ENCODE assay signal across 8 cellular contexts in genomic region chr3:187669675-187670504, GRCh38. TPM values are rescaled to one million over a fixed set of nuclear protein-coding genes. Genes with fewer than 3 reads are reported as not detected.
A peak's percentile ranks its signal among the peaks of the same experiment; 100 is the strongest.
DNase-seq lines count a peak whose midpoint lies in the region; ATAC-seq lines count a peak whose summit lies in the region.
"Had no signal": no experiment of that assay in that cellular context is flagged by ENCODE, and none has a peak within 500 bp of the region (broad histone marks: within the 10 kb centered on the region; RNA-seq: fewer than 3 reads in every experiment).

SST (minus strand) TSS chr3:187670394; CDS start chr3:187670291, 103 bp downstream.

- no peaks in the 10 kb centered on the region for H3K36me3 Mint-ChIP-seq in T-helper 2 cell treated with Interferon-gamma antibody and Interleukin-4, amounts not matched to agents 5 μg/mL and 100 μg/mL, for 36 hours (ENCODE audit: low read depth)
- H3K36me3 Mint-ChIP-seq: IgD-negative memory B cell had no signal

- H3K4me3 Mint-ChIP-seq in T-helper 2 cell treated with Interferon-gamma antibody and Interleukin-4, amounts not matched to agents 5 μg/mL and 100 μg/mL, for 36 hours = no peak within 1 kb of the TSS

- no peak within 1 kb of the TSS for H3K27ac Mint-ChIP-seq in T-helper 2 cell treated with Interferon-gamma antibody and Interleukin-4, amounts not matched to agents 5 μg/mL and 100 μg/mL, for 36 hours
- H3K27ac Mint-ChIP-seq: IgD-negative memory B cell had no signal

- intact Hi-C loops in head of caudate nucleus (cut with DNase I) = no loop called here

- H3K27me3 Mint-ChIP-seq in T-helper 2 cell treated with Interferon-gamma antibody and Interleukin-4, amounts not matched to agents 5 μg/mL and 100 μg/mL, for 36 hours (ENCODE audit: low read depth) = peaks cover 53% of the 10 kb centered on the region

- DNase-seq in HT-29 (ENCODE audit: low spot score) (peak; percentile 8), head of caudate nucleus (peak in 28 of 42 donors; percentile 5 to 73 (median 27)), NCI-H146 (lab: John Stamatoyannopoulos, UW) (no peak), NCI-H1092 treated with DMSO at 0.1 percent for 48 hours (lab: John Stamatoyannopoulos, UW) (no peak)
- DNase-seq in T-helper 2 cell treated with Interferon-gamma antibody and Interleukin-4, amounts not matched to agents 5 μg/mL and 100 μg/mL, for 36 hours (ENCODE audit: low spot score) = peak; percentile 7
- peak; percentile 11 to 25 for DNase-seq in stimulated activated CD4-positive, alpha-beta T cell treated with anti-CD3 and anti-CD28 coated beads, Interleukin-2, amount 100 ng/mL, for 48 hours

- no peak for ATAC-seq in GM19035 (IDR thresholded peaks at IDR 0.05; ENCODE audit: unreplicated experiment)

- H3K4me1 Mint-ChIP-seq in T-helper 2 cell treated with Interferon-gamma antibody and Interleukin-4, amounts not matched to agents 5 μg/mL and 100 μg/mL, for 36 hours (ENCODE audit: low read depth) = no peaks in the 10 kb centered on the region

- H3K9me3 Mint-ChIP-seq in T-helper 2 cell treated with Interferon-gamma antibody and Interleukin-4, amounts not matched to agents 5 μg/mL and 100 μg/mL, for 36 hours = no peaks in the 10 kb centered on the region

RNA-seq across cellular contexts. Expression of gene SST, which starts in this region (rescaled TPM):
- total RNA-seq in HT-29 (2014; rRNA removed; shearing (Covaris generic)) = not detected in 2 replicates

Comparison
In these comparisons a context has a peak if more than half of its experiments do, and no peak if none do; other contexts are left out.
1. Peak in DNase-seq in HT-29; RNA of the gene not detected or under 1 TPM.
2. DNase-seq: peak in T-helper 2 cell treated with Interferon-gamma antibody and Interleukin-4, amounts not matched to agents 5 μg/mL and 100 μg/mL, for 36 hours (single experiment), head of caudate nucleus (28 of 42) and stimulated activated CD4-positive, alpha-beta T cell treated with anti-CD3 and anti-CD28 coated beads, Interleukin-2, amount 100 ng/mL, for 48 hours (2 of 2); none in NCI-H146 (single experiment) and NCI-H1092 treated with DMSO at 0.1 percent for 48 hours (single experiment).